Comparison of ENCODE assay signal across 8 cellular contexts in the genomic region with DNA sequence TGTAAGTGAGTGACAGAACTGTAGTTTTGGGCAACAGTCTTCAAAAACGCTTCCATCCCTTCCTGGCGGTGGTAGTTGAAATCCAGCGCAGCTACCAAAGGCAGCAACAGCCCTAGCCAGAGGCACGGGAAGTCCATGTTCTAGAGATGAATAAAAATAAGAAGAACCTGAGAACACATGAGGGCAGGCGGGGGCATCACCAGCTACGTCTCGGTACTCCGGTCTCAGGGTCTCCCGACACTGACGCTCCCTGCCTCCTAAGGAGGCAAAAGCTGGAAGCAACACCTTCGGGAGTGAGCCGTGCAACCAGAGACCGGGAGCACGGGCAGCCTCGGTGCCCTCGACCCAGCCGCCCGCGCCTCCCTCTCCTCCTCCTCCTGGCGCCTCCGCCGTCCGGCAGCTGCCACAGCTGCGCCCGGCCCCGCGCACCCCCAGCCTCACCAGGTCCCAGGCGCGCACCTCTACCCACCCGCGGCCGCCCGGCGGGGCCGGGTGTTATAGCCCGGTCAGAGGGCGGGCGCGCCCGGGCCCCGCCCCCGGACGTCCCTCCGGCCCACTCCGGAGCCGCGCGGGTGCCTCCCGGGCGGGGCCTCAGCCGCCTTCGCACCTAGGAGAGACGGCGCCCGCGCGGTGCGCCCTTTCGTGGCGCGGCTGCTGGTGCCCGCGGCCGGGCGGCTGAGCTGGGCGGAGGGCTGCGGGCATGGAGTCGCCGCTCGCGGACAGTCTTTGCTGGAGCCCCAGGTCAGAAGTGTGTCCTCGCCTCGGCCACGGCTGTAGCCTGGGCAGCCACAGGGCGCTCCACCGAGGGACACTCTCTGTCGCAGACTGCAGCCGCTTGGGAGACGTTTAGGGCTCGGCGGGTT. TPM values are rescaled to one million over a fixed set of nuclear protein-coding genes. Genes with fewer than 3 reads are reported as not detected.
DNase-seq lines count a peak whose midpoint lies in the region; ATAC-seq and TF ChIP-seq lines count a peak whose summit lies in the region.

A gene (minus strand): TSS at position 471 of the 863 bp plus-strand sequence. CDS start 334 bp downstream, at position 137.

- H3K27ac Mint-ChIP-seq in activated CD8-positive, alpha-beta memory T cell treated with anti-CD3 and anti-CD28 coated beads, Interleukin-2, amount 10 ng/mL, durations not matched to agents 7 days and 5 days, result no peak within 1 kb of the TSS
- H3K27ac Mint-ChIP-seq in endodermal cell (no peak within 1 kb of the TSS), mesothelial cell of epicardium (no peak within 1 kb of the TSS)

- peaks cover 13% of the 10 kb centered on the region for H3K4me1 Mint-ChIP-seq in activated CD8-positive, alpha-beta memory T cell treated with anti-CD3 and anti-CD28 coated beads, Interleukin-2, amount 10 ng/mL, durations not matched to agents 7 days and 5 days
- H3K4me1 Mint-ChIP-seq in endodermal cell (no peaks in the 10 kb centered on the region), mesothelial cell of epicardium (peaks cover 7% of the 10 kb centered on the region)

- no peak within 1 kb of the TSS for H3K9ac ChIP-seq in endodermal cell (ENCODE audit: extremely low read depth, low read length, poor library complexity, severe bottlenecking)

- no peaks in the 10 kb centered on the region for H3K36me3 ChIP-seq in endodermal cell (ENCODE audit: control insufficient read depth, insufficient read depth, low read length)

- peak within 1 kb of the TSS; percentile 69 for H3K4me3 ChIP-seq in endodermal cell (ENCODE audit: low read length)

- H3K27me3 ChIP-seq in endodermal cell (ENCODE audit: control insufficient read depth, insufficient read depth, low read length, poor library complexity, severe bottlenecking), result peaks cover 43% of the 10 kb centered on the region

- H3K27me3 Mint-ChIP-seq in activated CD8-positive, alpha-beta memory T cell treated with anti-CD3 and anti-CD28 coated beads, Interleukin-2, amount 10 ng/mL, durations not matched to agents 7 days and 5 days, result peaks cover 48% of the 10 kb centered on the region
- H3K27me3 Mint-ChIP-seq in endodermal cell (ENCODE audit: insufficient read depth) (peaks cover 56% of the 10 kb centered on the region), mesothelial cell of epicardium (ENCODE audit: low read depth) (peaks cover 48% of the 10 kb centered on the region)

- peaks cover 2% of the 10 kb centered on the region for H3K36me3 Mint-ChIP-seq in activated CD8-positive, alpha-beta memory T cell treated with anti-CD3 and anti-CD28 coated beads, Interleukin-2, amount 10 ng/mL, durations not matched to agents 7 days and 5 days
- H3K36me3 Mint-ChIP-seq in endodermal cell (ENCODE audit: low read depth), result no peaks in the 10 kb centered on the region
- no peaks in the 10 kb centered on the region for H3K36me3 Mint-ChIP-seq in mesothelial cell of epicardium

- 0 to 1% methylated on average over 19 to 81 of the region's 81 CpGs for WGBS in endodermal cell (ENCODE audit: insufficient coverage in 1 of 2, insufficient read length in 1 of 2), 2 experiments

- peaks cover 6% of the 10 kb centered on the region for H3K9me3 ChIP-seq in endodermal cell (ENCODE audit: control insufficient read depth, low read length)

- ATAC-seq in HG02970 (IDR thresholded peaks at IDR 0.05; ENCODE audit: low FRiP score, unreplicated experiment), result peak; percentile 95
- ATAC-seq in activated CD8-positive, alpha-beta memory T cell treated with anti-CD3 and anti-CD28 coated beads, Interleukin-2, amount 10 ng/mL, durations not matched to agents 7 days and 5 days, result peak; percentile 99

- H3K27ac ChIP-seq in endodermal cell (ENCODE audit: low read depth, low read length), result no peak within 1 kb of the TSS

- DNase-seq in NCI-H187 (lab: John Stamatoyannopoulos, UW), result peak; percentile 71
- DNase-seq in NCI-H187 treated with DMSO at 0.1 percent for 48 hours (lab: John Stamatoyannopoulos, UW), result no peak
- peak; percentile 49 for DNase-seq in NCI-H526 treated with DMSO at 0.1 percent for 48 hours (lab: John Stamatoyannopoulos, UW)
- peak; percentile 73 for DNase-seq in activated CD8-positive, alpha-beta memory T cell treated with anti-CD3 and anti-CD28 coated beads, Interleukin-2, amount 10 ng/mL, durations not matched to agents 7 days and 5 days
- peak; percentile 90 for DNase-seq in endodermal cell
- DNase-seq in mesothelial cell of epicardium (ENCODE audit: low spot score in 2 of 2, unreplicated experiment in 2 of 2), result peak; percentile 25 to 51
- DNase-seq in stimulated activated CD8-positive, alpha-beta memory T cell treated with anti-CD3 and anti-CD28 coated beads, Interleukin-15, amount 100 ng/mL, for 1 hour (ENCODE audit: low read depth), result peak; percentile 20

- H3K4me1 ChIP-seq in endodermal cell (ENCODE audit: control insufficient read depth, insufficient read depth, low read length), result no peaks in the 10 kb centered on the region

- CTCF ChIA-PET in activated CD8-positive, alpha-beta memory T cell treated with anti-CD3 and anti-CD28 coated beads, Interleukin-2, amount 10 ng/mL, durations not matched to agents 7 days and 5 days (lab: Charles Lee), result interaction anchor here (0.8 kb wide), 1 partner anchor 30 kb away, joined by 3 read pairs; no protein-coding TSS in a partner anchor

- TF ChIP-seq CTCF in endodermal cell (conservative IDR thresholded peaks at IDR 0.05), result no peak
- no peak for TF ChIP-seq CTCF in mesothelial cell of epicardium (IDR thresholded peaks at IDR 0.05; ENCODE audit: unreplicated experiment)

- H3K4me3 Mint-ChIP-seq in activated CD8-positive, alpha-beta memory T cell treated with anti-CD3 and anti-CD28 coated beads, Interleukin-2, amount 10 ng/mL, durations not matched to agents 7 days and 5 days, result peak within 1 kb of the TSS; percentile 69
- peak within 1 kb of the TSS; percentile 49 for H3K4me3 Mint-ChIP-seq in endodermal cell
- H3K4me3 Mint-ChIP-seq in mesothelial cell of epicardium, result peak within 1 kb of the TSS; percentile 70

- H3K9me3 Mint-ChIP-seq in activated CD8-positive, alpha-beta memory T cell treated with anti-CD3 and anti-CD28 coated beads, Interleukin-2, amount 10 ng/mL, durations not matched to agents 7 days and 5 days (ENCODE audit: low read depth), result no peaks in the 10 kb centered on the region
- H3K9me3 Mint-ChIP-seq in endodermal cell (peaks cover 5% of the 10 kb centered on the region), mesothelial cell of epicardium (peaks cover 3% of the 10 kb centered on the region)

RNA-seq across cellular contexts. Expression of the gene that starts here (rescaled TPM):
- total RNA-seq in activated CD8-positive, alpha-beta memory T cell treated with anti-CD3 and anti-CD28 coated beads, Interleukin-2, amount 10 ng/mL, durations not matched to agents 7 days and 5 days, result 1 to 10 TPM; 1.1 to 6.1 TPM
- under 1 TPM; 0.80 to 0.86 TPM for total RNA-seq in endodermal cell
- 1.1 TPM for polyA plus RNA-seq in endodermal cell (2013, experiment 1 of 2)
- 0.58 TPM for polyA plus RNA-seq in endodermal cell (2013, experiment 2 of 2)
- 1.1 to 2.2 TPM (median 2.2 TPM) in 3 replicates for total RNA-seq in mesothelial cell of epicardium
